Comparison of ENCODE assay signal across 1 cellular context in the genomic region with DNA sequence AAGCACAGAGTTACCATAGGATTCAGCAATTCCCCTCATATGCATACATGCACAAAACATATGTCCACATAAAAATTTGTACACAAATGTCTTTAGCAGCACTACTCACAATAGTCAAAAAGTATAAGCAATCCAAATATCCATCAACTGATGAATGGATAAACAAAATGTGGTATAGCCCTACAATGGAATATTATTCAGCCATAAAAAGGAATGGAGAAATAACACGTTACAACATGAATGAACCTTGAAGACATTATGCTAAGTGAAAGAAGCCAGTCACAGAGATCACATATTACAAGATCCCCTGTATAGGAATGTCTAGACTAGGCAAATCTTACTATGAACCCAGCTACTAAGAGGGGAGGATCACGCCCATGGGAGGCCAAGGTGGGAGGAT.
TF ChIP-seq lines count a peak whose summit lies in the region.

No MANE protein-coding gene starts in this region.

TF ChIP-seq in HEK293, 187 proteins besides CTCF, POLR2A, EP300 and RAD21:
- TF ChIP-seq ZNF777 (tag by site-specific recombination; IDR thresholded peaks at IDR 0.05; ENCODE audit: borderline replicate concordance) (no peak), ZBTB48 (tag by site-specific recombination; IDR thresholded peaks at IDR 0.05) (no peak), SCRT2 (tag by site-specific recombination; IDR thresholded peaks at IDR 0.05) (no peak), ZNF112 (tag by site-specific recombination; IDR thresholded peaks at IDR 0.05) (no peak), ZNF146 (tag by site-specific recombination; IDR thresholded peaks at IDR 0.05) (peak; percentile 98), ZNF10 (tag by site-specific recombination; IDR thresholded peaks at IDR 0.05) (peak; percentile 55; the same call in 1 of the 2 replicates), ZNF830 (tag by site-specific recombination; IDR thresholded peaks at IDR 0.05; ENCODE audit: low read depth) (no peak), KLF7 (tag by site-specific recombination; IDR thresholded peaks at IDR 0.05; ENCODE audit: borderline replicate concordance) (no peak)
- TF ChIP-seq, protein P1, sequence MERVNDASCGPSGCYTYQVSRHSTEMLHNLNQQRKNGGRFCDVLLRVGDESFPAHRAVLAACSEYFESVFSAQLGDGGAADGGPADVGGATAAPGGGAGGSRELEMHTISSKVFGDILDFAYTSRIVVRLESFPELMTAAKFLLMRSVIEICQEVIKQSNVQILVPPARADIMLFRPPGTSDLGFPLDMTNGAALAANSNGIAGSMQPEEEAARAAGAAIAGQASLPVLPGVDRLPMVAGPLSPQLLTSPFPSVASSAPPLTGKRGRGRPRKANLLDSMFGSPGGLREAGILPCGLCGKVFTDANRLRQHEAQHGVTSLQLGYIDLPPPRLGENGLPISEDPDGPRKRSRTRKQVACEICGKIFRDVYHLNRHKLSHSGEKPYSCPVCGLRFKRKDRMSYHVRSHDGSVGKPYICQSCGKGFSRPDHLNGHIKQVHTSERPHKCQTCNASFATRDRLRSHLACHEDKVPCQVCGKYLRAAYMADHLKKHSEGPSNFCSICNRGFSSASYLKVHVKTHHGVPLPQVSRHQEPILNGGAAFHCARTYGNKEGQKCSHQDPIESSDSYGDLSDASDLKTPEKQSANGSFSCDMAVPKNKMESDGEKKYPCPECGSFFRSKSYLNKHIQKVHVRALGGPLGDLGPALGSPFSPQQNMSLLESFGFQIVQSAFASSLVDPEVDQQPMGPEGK (tag by site-specific recombination; IDR thresholded peaks at IDR 0.05), result no peak
